ENCODE assay signal across 8 cellular contexts in genomic region chr14:23006544-23007419, GRCh38. TPM values are rescaled to one million over a fixed set of nuclear protein-coding genes. Genes with fewer than 3 reads are reported as not detected.
DNase-seq lines count a peak whose midpoint lies in the region; TF ChIP-seq lines count a peak whose summit lies in the region.

No MANE protein-coding gene starts in this region.

- no peaks in the 10 kb centered on the region for H3K9me3 ChIP-seq in testis

- in situ Hi-C loops in SK-MEL-5 (cut with HindIII; ENCODE audit: low pct_unique_long_range_greater_than_20kb, low sequenced_read_pairs), result no loop called here

- peaks cover 15% of the 10 kb centered on the region for H3K4me1 ChIP-seq in testis

- POLR2A ChIA-PET in HEK293T (lab: Yijun Ruan, JAX), result interaction anchor here (0.6 to 3.6 kb wide), 43 partner anchors 8 to 413 kb away, joined by 3 to 65 read pairs (median 5); partner anchors contain the start of genes ACIN1, AJUBA, C14orf119 and CDH24

- DNase-seq in GM04504 (ENCODE audit: low read depth) (peak; percentile 97), HEK293T (ENCODE audit: extremely low spot score) (peak; percentile 96), MV-4-11 (lab: John Stamatoyannopoulos, UW) (peak; percentile 97), SK-MEL-5 (ENCODE audit: low read depth, low spot score) (peak; percentile 97), globus pallidus (ENCODE audit: low spot score) (peak; percentile 99), occipital lobe (lab: John Stamatoyannopoulos, UW) (peak; percentile 99), testis (peak; percentile 99)
- peak; percentile 98 for DNase-seq in activated naive CD4-positive, alpha-beta T cell treated with anti-CD3 and anti-CD28 coated beads, Interleukin-2, amount 50 U/mL, for 16 hours

- no peak for TF ChIP-seq CTCF in testis (IDR thresholded peaks at IDR 0.05)

- intact Hi-C loops in testis (cut with DNase I; ENCODE audit: low total_unique reads), result no loop called here

- no peaks in the 10 kb centered on the region for H3K27me3 ChIP-seq in testis

- no peaks in the 10 kb centered on the region for H3K36me3 ChIP-seq in testis (ENCODE audit: low read depth, missing control alignments)

- H3K4me3 ChIP-seq in testis, result peak overlapping the region; percentile 61 to 81

- peak overlapping the region; percentile 91 to 96 for H3K27ac ChIP-seq in testis

- peak; percentile 33 for TF ChIP-seq POLR2A in testis (IDR thresholded peaks at IDR 0.05)

- 1 to 2% methylated on average over 22 to 41 of the region's 62 CpGs for WGBS in testis, 2 donors

- CTCF ChIA-PET in HEK293T (lab: Yijun Ruan, JAX), result interaction anchor here (0.6 to 2.5 kb wide), 10 partner anchors 10 to 124 kb away, joined by 3 to 37 read pairs (median 6); partner anchors contain the start of gene CDH24

TF ChIP-seq in HEK293T, 16 proteins besides CTCF, POLR2A, EP300 and RAD21:
- no peak for TF ChIP-seq LEF1 (IDR thresholded peaks at IDR 0.05; ENCODE audit: borderline replicate concordance)
- no peak for TF ChIP-seq ARNT (IDR thresholded peaks at IDR 0.05)
- peak; percentile 91 for TF ChIP-seq L3MBTL2 (conservative IDR thresholded peaks at IDR 0.05)
- peak; percentile 99 for TF ChIP-seq PKNOX1 (IDR thresholded peaks at IDR 0.05)
- TF ChIP-seq ELF4 (IDR thresholded peaks at IDR 0.05), result peak; percentile 52
- TF ChIP-seq CTBP1 (IDR thresholded peaks at IDR 0.05; ENCODE audit: borderline replicate concordance), result 0 out of 2 replicates have a peak, but pooled peaks have one; percentile 5
- TF ChIP-seq TARDBP (IDR thresholded peaks at IDR 0.05), result peak; percentile 43; the same call in 1 of the 2 replicates
- peak; percentile 51; the same call in 1 of the 2 replicates for TF ChIP-seq NFRKB (IDR thresholded peaks at IDR 0.05)

RNA-seq across cellular contexts. Expression of gene C14orf93, which starts 3.2 kb away (rescaled TPM):
- total RNA-seq in SK-MEL-5 (2014; rRNA removed; shearing (Covaris generic)), result 8.2 and 11.6 TPM in 2 replicates
- 10.2 and 10.4 TPM in 2 replicates for polyA plus RNA-seq in SK-MEL-5 (2015; cell fraction: cytosol; rRNA removed)
- 21.3 and 32.8 TPM in 2 replicates for polyA plus RNA-seq in SK-MEL-5 (2015; cell fraction: nucleus; rRNA removed)
- total RNA-seq in occipital lobe, result 5.5 TPM
- 10 to 100 TPM; 12.5 to 17.5 TPM for total RNA-seq in testis
- 4.5 TPM for polyA plus RNA-seq in testis (ENCODE audit: insufficient read depth, low read depth, low replicate concordance)

RNA-seq across cellular contexts. Expression of gene AJUBA, which starts 24.4 kb away (rescaled TPM):
- total RNA-seq in SK-MEL-5 (2014; rRNA removed; shearing (Covaris generic)), result 8.5 and 9.5 TPM in 2 replicates
- 8.3 and 9.2 TPM in 2 replicates for polyA plus RNA-seq in SK-MEL-5 (2015; cell fraction: cytosol; rRNA removed)
- polyA plus RNA-seq in SK-MEL-5 (2015; cell fraction: nucleus; rRNA removed), result 8.6 and 10.4 TPM in 2 replicates
- total RNA-seq in occipital lobe (8.1 TPM), testis (10 to 100 TPM; 11.3 to 11.9 TPM)
- 12.8 TPM for polyA plus RNA-seq in testis (ENCODE audit: insufficient read depth, low read depth, low replicate concordance)

RNA-seq across cellular contexts. Expression of gene PSMB5, which starts 27.9 kb away (rescaled TPM):
- 162 and 165 TPM in 2 replicates for total RNA-seq in SK-MEL-5 (2014; rRNA removed; shearing (Covaris generic))
- polyA plus RNA-seq in SK-MEL-5 (2015; cell fraction: cytosol; rRNA removed), result 209 and 241 TPM in 2 replicates
- polyA plus RNA-seq in SK-MEL-5 (2015; cell fraction: nucleus; rRNA removed), result 33.9 and 38.8 TPM in 2 replicates
- total RNA-seq in occipital lobe (149 TPM), testis (100 to 1,000 TPM in 1 of 2 donors, 10 to 100 TPM in 1; 97.2 to 123 TPM)
- 145 TPM for polyA plus RNA-seq in testis (ENCODE audit: insufficient read depth, low read depth, low replicate concordance)

RNA-seq across cellular contexts. Expression of gene PSMB11, which starts 35.2 kb away (rescaled TPM):
- not detected in 2 replicates for total RNA-seq in SK-MEL-5 (2014; rRNA removed; shearing (Covaris generic))
- polyA plus RNA-seq in SK-MEL-5 (2015; cell fraction: cytosol; rRNA removed), result not detected in 2 replicates
- not detected in 2 replicates for polyA plus RNA-seq in SK-MEL-5 (2015; cell fraction: nucleus; rRNA removed)
- total RNA-seq in occipital lobe (not detected), testis (under 1 TPM; 0.12 to 0.31 TPM)
- polyA plus RNA-seq in testis (ENCODE audit: insufficient read depth, low read depth, low replicate concordance), result 0.20 TPM

RNA-seq across cellular contexts. Expression of gene HAUS4, which starts 49.9 kb away (rescaled TPM):
- total RNA-seq in SK-MEL-5 (2014; rRNA removed; shearing (Covaris generic)), result 32.5 and 34.2 TPM in 2 replicates
- 31.3 and 38.9 TPM in 2 replicates for polyA plus RNA-seq in SK-MEL-5 (2015; cell fraction: cytosol; rRNA removed)
- polyA plus RNA-seq in SK-MEL-5 (2015; cell fraction: nucleus; rRNA removed), result 46.6 and 59.2 TPM in 2 replicates
- 20.9 TPM for total RNA-seq in occipital lobe
- total RNA-seq in testis, result 10 to 100 TPM; 26.4 to 30.5 TPM
- 22.4 TPM for polyA plus RNA-seq in testis (ENCODE audit: insufficient read depth, low read depth, low replicate concordance)

Comparison
In these comparisons a context has a peak if more than half of its experiments do, and no peak if none do; other contexts are left out.
1. Peak in every context shown above with its lines: DNase-seq, H3K4me3 ChIP-seq and H3K27ac ChIP-seq.